In the genomic region with DNA sequence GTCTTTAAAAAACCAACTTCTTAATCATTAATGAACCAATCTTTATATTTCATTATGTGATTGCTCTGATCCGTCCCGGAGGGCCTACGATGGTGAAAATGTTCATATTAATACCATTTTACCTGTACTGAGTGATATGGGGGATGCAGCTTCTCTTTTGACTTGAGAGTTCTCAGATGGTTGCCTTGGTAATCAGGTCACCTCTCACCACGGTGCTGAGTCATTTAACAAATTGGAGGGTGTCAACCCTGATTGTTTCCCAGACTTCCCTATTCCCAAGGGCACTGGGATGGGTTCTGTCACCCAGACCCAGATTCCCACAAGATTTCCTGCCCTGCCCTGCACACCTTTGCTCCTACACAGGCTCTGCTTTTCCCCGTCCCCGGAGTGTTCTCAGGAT, we compare ENCODE assay signal across 22 cellular contexts.
"Had no signal": no experiment of that assay in that cellular context is flagged by ENCODE, and none has a peak within 500 bp of the region (broad histone marks: within the 10 kb centered on the region; RNA-seq: fewer than 3 reads in every experiment).

No MANE protein-coding gene starts in this region.

- H3K79me2 ChIP-seq: parathyroid adenoma had no signal

- H3K4me1 Mint-ChIP-seq: naive B cell; stimulated activated effector memory CD8-positive, alpha-beta T cell treated with anti-CD3 and anti-CD28 coated beads, Interleukin-12 subunit alpha, Interleukin-12 subunit beta, amount 100 ng/mL, for 72 hours had no signal

- H3K36me3 Mint-ChIP-seq: stimulated activated effector memory CD8-positive, alpha-beta T cell treated with anti-CD3 and anti-CD28 coated beads, Interleukin-12 subunit alpha, Interleukin-12 subunit beta, amount 100 ng/mL, for 72 hours had no signal

- H3K27ac Mint-ChIP-seq: nephron; stimulated activated effector memory CD8-positive, alpha-beta T cell treated with anti-CD3 and anti-CD28 coated beads, Interleukin-12 subunit alpha, Interleukin-12 subunit beta, amount 100 ng/mL, for 72 hours; stimulated activated naive CD8-positive, alpha-beta T cell treated with anti-CD3 and anti-CD28 coated beads, Interleukin-15, Interleukin-2, amounts not matched to agents 100 ng/mL and 50 ng/mL, for 24 hours had no signal

- H3K9me3 Mint-ChIP-seq: nephron; stimulated activated effector memory CD8-positive, alpha-beta T cell treated with anti-CD3 and anti-CD28 coated beads, Interleukin-12 subunit alpha, Interleukin-12 subunit beta, amount 100 ng/mL, for 72 hours; stimulated activated naive CD8-positive, alpha-beta T cell treated with anti-CD3 and anti-CD28 coated beads, Interleukin-15, Interleukin-2, amounts not matched to agents 100 ng/mL and 50 ng/mL, for 24 hours had no signal

- H3K4me3 ChIP-seq: dorsolateral prefrontal cortex, heart left ventricle, lung, psoas muscle, right lobe of liver, tibial artery, upper lobe of right lung, vagina had no signal

- H2AFZ ChIP-seq: parathyroid adenoma had no signal

- H3K4me1 ChIP-seq: heart left ventricle, parathyroid adenoma, psoas muscle, tibial artery, upper lobe of right lung, vagina had no signal

- H3K27me3 ChIP-seq: right lobe of liver, tibial artery, upper lobe of right lung, vagina had no signal

- H3K9me3 ChIP-seq: heart left ventricle, psoas muscle, right lobe of liver, tibial artery, upper lobe of right lung, vagina had no signal

- DNase-seq: dorsolateral prefrontal cortex; effector CD8-positive, alpha-beta T cell; heart left ventricle; hippocampal formation; left colon; left ventricle myocardium superior; mesenchymal stem cell; naive B cell; psoas muscle; retina; right lobe of liver; stimulated activated CD4-positive, alpha-beta T cell treated with anti-CD3 and anti-CD28 coated beads, Interleukin-4, amount 100 ng/mL, for 1 hour; stimulated activated CD8-positive, alpha-beta memory T cell treated with anti-CD3 and anti-CD28 coated beads, Interleukin-4, amount 100 ng/mL, for 48 hours; tibial artery; upper lobe of right lung had no signal

- H3K9ac ChIP-seq: parathyroid adenoma had no signal

- H3K27ac ChIP-seq: dorsolateral prefrontal cortex, heart left ventricle, parathyroid adenoma, psoas muscle, right lobe of liver, tibial artery, upper lobe of right lung, vagina had no signal

- FAIRE-seq: frontal cortex had no signal

- H3K36me3 ChIP-seq: heart left ventricle, right lobe of liver, tibial artery, upper lobe of right lung, vagina had no signal

- ATAC-seq: heart left ventricle; left colon; left ventricle myocardium superior; psoas muscle; right lobe of liver; stimulated activated effector memory CD8-positive, alpha-beta T cell treated with anti-CD3 and anti-CD28 coated beads, Interleukin-12 subunit alpha, Interleukin-12 subunit beta, amount 100 ng/mL, for 72 hours; upper lobe of right lung had no signal

- H3K27me3 Mint-ChIP-seq: naive B cell had no signal

- H3K4me3 Mint-ChIP-seq: naive B cell; nephron; stimulated activated effector memory CD8-positive, alpha-beta T cell treated with anti-CD3 and anti-CD28 coated beads, Interleukin-12 subunit alpha, Interleukin-12 subunit beta, amount 100 ng/mL, for 72 hours; stimulated activated naive CD8-positive, alpha-beta T cell treated with anti-CD3 and anti-CD28 coated beads, Interleukin-15, Interleukin-2, amounts not matched to agents 100 ng/mL and 50 ng/mL, for 24 hours had no signal
